17 cellular contexts compared by ENCODE assay signal in the genomic region with DNA sequence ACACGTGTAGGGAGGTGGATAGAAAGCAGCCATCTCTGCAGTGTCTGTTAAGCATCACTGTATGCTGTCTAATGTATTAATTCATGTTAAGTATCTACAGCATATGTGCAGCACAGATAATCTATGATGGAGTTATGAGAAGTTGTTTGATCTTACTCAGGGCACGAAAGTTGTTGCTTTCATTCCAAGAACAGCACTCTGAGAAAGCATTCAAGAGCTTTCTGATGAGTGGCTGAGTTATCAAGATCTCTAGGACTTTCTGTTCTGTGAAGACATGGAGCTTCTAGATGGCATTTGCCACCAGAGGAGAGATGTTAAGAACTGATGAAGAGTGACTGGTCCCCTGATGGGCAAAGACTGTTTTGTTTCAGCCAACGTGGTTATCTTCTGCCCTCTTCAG. TPM values are rescaled to one million over a fixed set of nuclear protein-coding genes. Genes with fewer than 3 reads are reported as not detected.
DNase-seq lines count a peak whose midpoint lies in the region; ATAC-seq and TF ChIP-seq lines count a peak whose summit lies in the region.
"Had no signal": no experiment of that assay in that cellular context is flagged by ENCODE, and none has a peak within 500 bp of the region (broad histone marks: within the 10 kb centered on the region; RNA-seq: fewer than 3 reads in every experiment).

No MANE protein-coding gene starts in this region.

- H3K4me1 ChIP-seq in neural progenitor cell, result no peaks in the 10 kb centered on the region

- no peak for TF ChIP-seq CTCF in neural progenitor cell (IDR thresholded peaks at IDR 0.05)

- peaks cover 2% of the 10 kb centered on the region for H3K27me3 Mint-ChIP-seq in activated CD4-positive, alpha-beta T cell treated with anti-CD3 and anti-CD28 coated beads for 36 hours
- peaks cover 4% of the 10 kb centered on the region for H3K27me3 Mint-ChIP-seq in T-helper 2 cell treated with Interferon-gamma antibody and Interleukin-4, amounts not matched to agents 5 μg/mL and 100 μg/mL, for 36 hours (ENCODE audit: low read depth)
- peaks cover 3% of the 10 kb centered on the region for H3K27me3 Mint-ChIP-seq in neural progenitor cell (ENCODE audit: insufficient read depth, low read depth)
- H3K27me3 Mint-ChIP-seq: CD4-positive, alpha-beta memory T cell had no signal

- H3K36me3 ChIP-seq in neural progenitor cell, result no peaks in the 10 kb centered on the region

- no peaks in the 10 kb centered on the region for H3K79me2 ChIP-seq in neural progenitor cell (ENCODE audit: low read depth)

- no peak for DNase-seq in activated CD4-positive, alpha-beta T cell treated with anti-CD3 and anti-CD28 coated beads for 36 hours
- DNase-seq in activated CD4-positive, alpha-beta T cell treated with anti-CD3 and anti-CD28 coated beads for 48 hours, result no peak
- peak; percentile 22 for DNase-seq in T-helper 2 cell treated with Interferon-gamma antibody and Interleukin-4, amounts not matched to agents 5 μg/mL and 100 μg/mL, for 36 hours (ENCODE audit: low spot score)
- DNase-seq in stimulated activated effector memory CD8-positive, alpha-beta T cell treated with anti-CD3 and anti-CD28 coated beads, Interleukin-12 subunit alpha, Interleukin-12 subunit beta, amount 100 ng/mL, for 72 hours (ENCODE audit: low spot score in 2 of 2), result no peak
- no peak for DNase-seq in neural progenitor cell (ENCODE audit: low spot score)
- no peak for DNase-seq in Kasumi-1 (lab: John Stamatoyannopoulos, UW)
- DNase-seq: C1 segment of cervical spinal cord; Calu3; CD4-positive, alpha-beta memory T cell; COR-L47; DMS79; EL; GDM1; GM23248; H7; HCEC 1CT had no signal

- H3K27ac Mint-ChIP-seq in activated CD4-positive, alpha-beta T cell treated with anti-CD3 and anti-CD28 coated beads for 36 hours, result no peak overlapping the region
- H3K27ac Mint-ChIP-seq in T-helper 2 cell treated with Interferon-gamma antibody and Interleukin-4, amounts not matched to agents 5 μg/mL and 100 μg/mL, for 36 hours, result no peak overlapping the region
- no peak overlapping the region for H3K27ac Mint-ChIP-seq in stimulated activated effector memory CD8-positive, alpha-beta T cell treated with anti-CD3 and anti-CD28 coated beads, Interleukin-12 subunit alpha, Interleukin-12 subunit beta, amount 100 ng/mL, for 72 hours
- H3K27ac Mint-ChIP-seq in neural progenitor cell, result no peak overlapping the region
- H3K27ac Mint-ChIP-seq: CD4-positive, alpha-beta memory T cell had no signal

- CTCF ChIA-PET in activated CD4-positive, alpha-beta T cell treated with anti-CD3 and anti-CD28 coated beads for 36 hours (lab: Charles Lee), result interaction anchor here (0.6 to 1.9 kb wide), 11 partner anchors 10 to 1533 kb away, joined by 3 to 7 read pairs (median 4); no protein-coding TSS in a partner anchor

- no peaks in the 10 kb centered on the region for H3K27me3 ChIP-seq in neural progenitor cell

- no peak overlapping the region for H3K4me3 ChIP-seq in neural progenitor cell
- H3K4me3 ChIP-seq: GM12878, GM23248 had no signal

- H3K4me3 Mint-ChIP-seq in activated CD4-positive, alpha-beta T cell treated with anti-CD3 and anti-CD28 coated beads for 36 hours, result no peak overlapping the region
- no peak overlapping the region for H3K4me3 Mint-ChIP-seq in T-helper 2 cell treated with Interferon-gamma antibody and Interleukin-4, amounts not matched to agents 5 μg/mL and 100 μg/mL, for 36 hours
- no peak overlapping the region for H3K4me3 Mint-ChIP-seq in stimulated activated effector memory CD8-positive, alpha-beta T cell treated with anti-CD3 and anti-CD28 coated beads, Interleukin-12 subunit alpha, Interleukin-12 subunit beta, amount 100 ng/mL, for 72 hours
- H3K4me3 Mint-ChIP-seq in neural progenitor cell, result no peak overlapping the region
- H3K4me3 Mint-ChIP-seq: CD4-positive, alpha-beta memory T cell had no signal

- no peak overlapping the region for H3K9ac ChIP-seq in neural progenitor cell
- H3K9ac ChIP-seq: GM23248 had no signal

- H3K9me3 ChIP-seq in neural progenitor cell (ENCODE audit: low read depth), result no peaks in the 10 kb centered on the region

- H3K4me2 ChIP-seq in neural progenitor cell, result no peak overlapping the region

- H4K20me1 ChIP-seq in neural progenitor cell (ENCODE audit: low read depth), result no peaks in the 10 kb centered on the region

- POLR2A ChIA-PET in activated CD4-positive, alpha-beta T cell treated with anti-CD3 and anti-CD28 coated beads for 36 hours (lab: Charles Lee), result interaction anchor here (0.6 kb wide), 1 partner anchor 10 kb away, joined by 3 read pairs; no protein-coding TSS in a partner anchor

- no peak overlapping the region for H2AFZ ChIP-seq in neural progenitor cell (replicated peaks)
- H2AFZ ChIP-seq: GM23248 had no signal

- ATAC-seq in activated CD4-positive, alpha-beta T cell treated with anti-CD3 and anti-CD28 coated beads for 36 hours, result peak; percentile 52
- ATAC-seq in stimulated activated effector memory CD8-positive, alpha-beta T cell treated with anti-CD3 and anti-CD28 coated beads, Interleukin-12 subunit alpha, Interleukin-12 subunit beta, amount 100 ng/mL, for 72 hours, result peak; percentile 84
- ATAC-seq: GM12878 had no signal

- intact Hi-C loops in activated CD4-positive, alpha-beta T cell treated with anti-CD3 and anti-CD28 coated beads for 36 hours (cut with DNase I, micrococcal nuclease), result loop anchor here (2.0 to 10.0 kb wide), 8 partner anchors 186 to 1832 kb away; no protein-coding TSS in a partner anchor

- H3K36me3 Mint-ChIP-seq in activated CD4-positive, alpha-beta T cell treated with anti-CD3 and anti-CD28 coated beads for 36 hours (ENCODE audit: low read depth), result no peaks in the 10 kb centered on the region
- no peaks in the 10 kb centered on the region for H3K36me3 Mint-ChIP-seq in T-helper 2 cell treated with Interferon-gamma antibody and Interleukin-4, amounts not matched to agents 5 μg/mL and 100 μg/mL, for 36 hours (ENCODE audit: low read depth)
- H3K36me3 Mint-ChIP-seq in stimulated activated effector memory CD8-positive, alpha-beta T cell treated with anti-CD3 and anti-CD28 coated beads, Interleukin-12 subunit alpha, Interleukin-12 subunit beta, amount 100 ng/mL, for 72 hours, result peaks cover 6% of the 10 kb centered on the region
- no peaks in the 10 kb centered on the region for H3K36me3 Mint-ChIP-seq in neural progenitor cell
- H3K36me3 Mint-ChIP-seq: CD4-positive, alpha-beta memory T cell had no signal

- no peak overlapping the region for H3K27ac ChIP-seq in neural progenitor cell
- H3K27ac ChIP-seq: GM23248 had no signal

- H3K9me3 Mint-ChIP-seq in activated CD4-positive, alpha-beta T cell treated with anti-CD3 and anti-CD28 coated beads for 36 hours (ENCODE audit: low read depth), result no peaks in the 10 kb centered on the region
- H3K9me3 Mint-ChIP-seq in T-helper 2 cell treated with Interferon-gamma antibody and Interleukin-4, amounts not matched to agents 5 μg/mL and 100 μg/mL, for 36 hours, result no peaks in the 10 kb centered on the region
- H3K9me3 Mint-ChIP-seq in stimulated activated effector memory CD8-positive, alpha-beta T cell treated with anti-CD3 and anti-CD28 coated beads, Interleukin-12 subunit alpha, Interleukin-12 subunit beta, amount 100 ng/mL, for 72 hours, result no peaks in the 10 kb centered on the region
- no peaks in the 10 kb centered on the region for H3K9me3 Mint-ChIP-seq in neural progenitor cell
- H3K9me3 Mint-ChIP-seq: CD4-positive, alpha-beta memory T cell had no signal

- H3K4me1 Mint-ChIP-seq in activated CD4-positive, alpha-beta T cell treated with anti-CD3 and anti-CD28 coated beads for 36 hours, result peaks cover 13% of the 10 kb centered on the region
- H3K4me1 Mint-ChIP-seq in T-helper 2 cell treated with Interferon-gamma antibody and Interleukin-4, amounts not matched to agents 5 μg/mL and 100 μg/mL, for 36 hours (ENCODE audit: low read depth), result peaks cover 27% of the 10 kb centered on the region
- peaks cover 31% of the 10 kb centered on the region for H3K4me1 Mint-ChIP-seq in stimulated activated effector memory CD8-positive, alpha-beta T cell treated with anti-CD3 and anti-CD28 coated beads, Interleukin-12 subunit alpha, Interleukin-12 subunit beta, amount 100 ng/mL, for 72 hours
- peaks cover 13% of the 10 kb centered on the region for H3K4me1 Mint-ChIP-seq in neural progenitor cell

- no peaks in the 10 kb centered on the region for H3F3A ChIP-seq in neural progenitor cell (ENCODE audit: low read depth)

RNA-seq across cellular contexts. Expression of gene TPRG1, which starts 22.6 kb away (rescaled TPM):
- total RNA-seq in activated CD4-positive, alpha-beta T cell treated with anti-CD3 and anti-CD28 coated beads for 36 hours, result 10 to 100 TPM; 11.6 to 11.9 TPM
- total RNA-seq in neural progenitor cell (ENCODE audit: low replicate concordance), result 0.37 and 0.71 TPM in 2 replicates
- total RNA-seq: GM23248 had no signal
